24 cellular contexts compared by ENCODE assay signal in the genomic region with DNA sequence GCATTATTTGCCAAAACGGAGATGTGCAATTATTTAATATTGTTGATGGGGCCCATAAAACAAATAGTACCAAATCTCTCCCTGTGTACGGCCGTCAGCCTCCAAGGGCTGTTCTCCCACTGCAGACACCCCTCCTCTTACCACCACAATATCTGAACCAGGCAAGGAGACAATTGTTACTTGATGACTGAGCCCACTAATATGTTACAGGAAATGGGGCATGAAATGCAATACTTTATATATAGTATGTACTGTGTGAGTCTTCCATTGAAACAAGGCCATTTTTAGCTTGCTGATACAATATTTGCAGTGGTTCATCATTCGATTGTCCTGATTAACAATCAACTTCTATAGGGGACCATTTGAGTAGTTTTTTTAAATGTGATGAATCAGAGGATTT.
A peak's percentile ranks its signal among the peaks of the same experiment; 100 is the strongest.
DNase-seq lines count a peak whose midpoint lies in the region; ATAC-seq and TF ChIP-seq lines count a peak whose summit lies in the region.
"Had no signal": no experiment of that assay in that cellular context is flagged by ENCODE, and none has a peak within 500 bp of the region (broad histone marks: within the 10 kb centered on the region; RNA-seq: fewer than 3 reads in every experiment).

No MANE protein-coding gene starts in this region.

- no peak overlapping the region for H3K9ac ChIP-seq in adipocyte (ENCODE audit: low read length)
- H3K9ac ChIP-seq: BLaER1 had no signal

- peaks cover 2% of the 10 kb centered on the region for H3K36me3 Mint-ChIP-seq in osteocyte (ENCODE audit: unreplicated experiment)
- H3K36me3 Mint-ChIP-seq: CD4-positive, CD25-positive, alpha-beta regulatory T cell had no signal

- H3K4me1 Mint-ChIP-seq in osteocyte (ENCODE audit: unreplicated experiment): peaks cover 40% of the 10 kb centered on the region
- H3K4me1 Mint-ChIP-seq: CD4-positive, CD25-positive, alpha-beta regulatory T cell had no signal

- H3K4me3 Mint-ChIP-seq in osteocyte (ENCODE audit: unreplicated experiment): no peak overlapping the region
- H3K4me3 Mint-ChIP-seq: CD4-positive, CD25-positive, alpha-beta regulatory T cell; GM23338; H9 had no signal

- H3K4me1 ChIP-seq in cardiac muscle cell (ENCODE audit: low read depth): peaks cover 20% of the 10 kb centered on the region
- peaks cover 14% of the 10 kb centered on the region for H3K4me1 ChIP-seq in adipocyte (ENCODE audit: control insufficient read depth, insufficient read depth, low read length)
- H3K4me1 ChIP-seq: BLaER1 had no signal

- DNase-seq in cardiac muscle cell (ENCODE audit: low read depth in 1 of 2, low spot score in 1 of 2) (no peak), Right ventricle myocardium superior (no peak), adipocyte (ENCODE audit: low read depth) (peak; percentile 9), fibroblast of pulmonary artery (ENCODE audit: low read depth) (peak; percentile 38), osteocyte (ENCODE audit: extremely low spot score, unreplicated experiment) (no peak), NCI-H187 (lab: John Stamatoyannopoulos, UW) (no peak), SIG-M5 treated with dmso at 0.1 percent for 504 hours (lab: John Stamatoyannopoulos, UW; ENCODE audit: unreplicated experiment) (no peak), kidney tubule cell (ENCODE audit: low spot score) (no peak)
- DNase-seq: 8988T; CD4-positive, CD25-positive, alpha-beta regulatory T cell; H9; Karpas-422; NCI-H1092 treated with DMSO at 0.1 percent for 48 hours; NCI-H1436; NCI-H187 treated with DMSO at 0.1 percent for 48 hours; NCI-H2171 treated with DMSO at 0.1 percent for 48 hours; NCI-H345; NCI-H510A treated with DMSO at 0.1 percent for 48 hours; NCI-H82; NK-92 treated with Interleukin-12 subunit alpha and Interleukin-12 subunit beta, amount 100 ng/mL, for 24 hours; RPMI8226; SHP77 had no signal

- H3K4me3 ChIP-seq in cardiac muscle cell (no peak overlapping the region), adipocyte (ENCODE audit: low read length) (no peak overlapping the region), fibroblast of pulmonary artery (replicated peaks; ENCODE audit: low read depth, low read length) (no peak overlapping the region)
- H3K4me3 ChIP-seq: BLaER1, GM23338 had no signal

- no peaks in the 10 kb centered on the region for H3K27me3 Mint-ChIP-seq in osteocyte (ENCODE audit: unreplicated experiment)
- H3K27me3 Mint-ChIP-seq: CD4-positive, CD25-positive, alpha-beta regulatory T cell had no signal

- H3K27me3 ChIP-seq in cardiac muscle cell (no peaks in the 10 kb centered on the region), adipocyte (replicated peaks; ENCODE audit: control insufficient read depth, insufficient read depth, low read length) (no peaks in the 10 kb centered on the region)
- H3K27me3 ChIP-seq: BLaER1 had no signal

- no peak for ATAC-seq in Right ventricle myocardium superior (ENCODE audit: poor library complexity)
- ATAC-seq: GM23338 had no signal

- H3K9me3 ChIP-seq in cardiac muscle cell (ENCODE audit: low read depth) (no peaks in the 10 kb centered on the region), adipocyte (ENCODE audit: control insufficient read depth, low read length) (no peaks in the 10 kb centered on the region)
- H3K9me3 ChIP-seq: BLaER1 had no signal

- peak overlapping the region; percentile 53 for H3K27ac ChIP-seq in cardiac muscle cell
- H3K27ac ChIP-seq: BLaER1 had no signal

- intact Hi-C loops in Right ventricle myocardium superior (cut with DNase I): no loop called here

- TF ChIP-seq CTCF in cardiac muscle cell (IDR thresholded peaks at IDR 0.05; ENCODE audit: low read depth, low read length) (no peak), fibroblast of pulmonary artery (IDR thresholded peaks at IDR 0.05; ENCODE audit: low read length, missing control alignments) (no peak), osteocyte (IDR thresholded peaks at IDR 0.05) (no peak)

- H3K9me3 Mint-ChIP-seq in osteocyte (ENCODE audit: unreplicated experiment): no peaks in the 10 kb centered on the region
- H3K9me3 Mint-ChIP-seq: GM23338, H9 had no signal

- H3K36me3 ChIP-seq in cardiac muscle cell (no peaks in the 10 kb centered on the region), adipocyte (ENCODE audit: control insufficient read depth, insufficient read depth, low read length, severe bottlenecking) (peaks cover 3% of the 10 kb centered on the region)

- H3K27ac Mint-ChIP-seq in osteocyte (ENCODE audit: unreplicated experiment): peak overlapping the region; percentile 86
- H3K27ac Mint-ChIP-seq: CD4-positive, CD25-positive, alpha-beta regulatory T cell; GM23338; H9 had no signal

Comparison
In these comparisons a context has a peak if more than half of its experiments do, and no peak if none do; other contexts are left out.
1. DNase-seq: peak in adipocyte (single experiment) and fibroblast of pulmonary artery (single experiment); none in cardiac muscle cell (0 of 2), Right ventricle myocardium superior (single experiment), osteocyte (single experiment), NCI-H187 (0 of 2), SIG-M5 treated with dmso at 0.1 percent for 504 hours (single experiment) and kidney tubule cell (single experiment).